In the genomic region with DNA sequence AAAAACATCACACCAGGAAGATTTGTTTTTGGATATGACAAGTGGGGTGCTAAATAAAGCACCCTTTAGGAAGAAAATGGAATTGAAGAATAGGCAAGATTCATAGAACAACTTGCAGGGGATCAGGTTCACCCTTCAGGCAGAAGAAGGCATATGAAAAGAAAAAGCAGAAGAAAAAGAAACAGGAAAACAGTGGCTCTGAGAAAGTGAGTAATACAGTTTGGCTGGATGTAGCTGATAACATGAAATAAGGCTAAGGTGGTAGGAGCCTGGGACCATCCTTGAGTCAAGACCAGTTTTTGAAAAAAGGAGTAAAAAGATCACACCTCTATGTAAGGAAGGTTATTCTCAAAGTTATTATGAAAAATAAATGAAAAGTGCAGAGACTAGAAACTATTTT, we compare ENCODE assay signal across 10 cellular contexts. TPM values are rescaled to one million over a fixed set of nuclear protein-coding genes. Genes with fewer than 3 reads are reported as not detected.
DNase-seq lines count a peak whose midpoint lies in the region; ATAC-seq and TF ChIP-seq lines count a peak whose summit lies in the region.
"Had no signal": no experiment of that assay in that cellular context is flagged by ENCODE, and none has a peak within 500 bp of the region (broad histone marks: within the 10 kb centered on the region; RNA-seq: fewer than 3 reads in every experiment).

No MANE protein-coding gene starts in this region.

- peaks cover 47% of the 10 kb centered on the region for H3K4me1 Mint-ChIP-seq in activated naive CD8-positive, alpha-beta T cell treated with anti-CD3 and anti-CD28 coated beads for 36 hours
- peaks cover 34 to 38% of the 10 kb centered on the region in 2 donors for H3K4me1 Mint-ChIP-seq in immature natural killer cell

- TF ChIP-seq CTCF in BJ (IDR thresholded peaks at IDR 0.05; ENCODE audit: insufficient read depth, low read depth, low read length), result no peak

- POLR2A ChIA-PET in BJ (lab: Charles Lee), result no interaction called here

- H3K27ac Mint-ChIP-seq in activated naive CD8-positive, alpha-beta T cell treated with anti-CD3 and anti-CD28 coated beads for 36 hours, result peak overlapping the region; percentile 64
- H3K27ac Mint-ChIP-seq in immature natural killer cell, result peak overlapping the region; percentile 2 to 80 (median 41)

- in situ Hi-C loops in KBM-7 (cut with MboI; ENCODE audit: low pct_unique_long_range_greater_than_20kb, low sequenced_read_pairs), result no loop called here

- DNase-seq in BJ (ENCODE audit: low read depth) (peak; percentile 1), KBM-7 (peak; percentile 45), immature natural killer cell (no peak), NK-92 (lab: John Stamatoyannopoulos, UW; ENCODE audit: unreplicated experiment) (no peak), germinal center (ENCODE audit: low spot score) (no peak)
- no peak for DNase-seq in activated naive CD8-positive, alpha-beta T cell treated with anti-CD3 and anti-CD28 coated beads for 36 hours
- DNase-seq: activated CD4-positive, alpha-beta T cell treated with anti-CD3 and anti-CD28 coated beads for 4 hours had no signal

- no peaks in the 10 kb centered on the region for H3K9me3 Mint-ChIP-seq in activated naive CD8-positive, alpha-beta T cell treated with anti-CD3 and anti-CD28 coated beads for 36 hours
- no peaks in the 10 kb centered on the region for H3K9me3 Mint-ChIP-seq in immature natural killer cell

- H3K27me3 Mint-ChIP-seq in activated naive CD8-positive, alpha-beta T cell treated with anti-CD3 and anti-CD28 coated beads for 36 hours, result no peaks in the 10 kb centered on the region
- peaks cover 0 to 2% (median 0%) of the 10 kb centered on the region in 3 donors for H3K27me3 Mint-ChIP-seq in immature natural killer cell (ENCODE audit: low read depth in 3 of 3)

- CTCF ChIA-PET in BJ (lab: Yijun Ruan, JAX), result interaction anchor here (0.6 to 2.0 kb wide), 16 partner anchors 8 to 668 kb away, joined by 3 to 18 read pairs (median 4); no protein-coding TSS in a partner anchor

- H3K4me3 ChIP-seq in BJ (ENCODE audit: low read depth, low read length), result no peak overlapping the region
- H3K4me3 ChIP-seq: vagina had no signal

- no peaks in the 10 kb centered on the region; the same call in 1 of the 2 replicates for H3K36me3 ChIP-seq in BJ (ENCODE audit: control insufficient read depth, insufficient read depth, low read length)

- ATAC-seq in GM18909 (IDR thresholded peaks at IDR 0.05; ENCODE audit: poor library complexity, unreplicated experiment), result no peak
- no peak for ATAC-seq in GM21528 (IDR thresholded peaks at IDR 0.05; ENCODE audit: low FRiP score, unreplicated experiment)

- H3K27me3 ChIP-seq in BJ (ENCODE audit: control insufficient read depth, insufficient read depth, low read length), result no peaks in the 10 kb centered on the region
- H3K27me3 ChIP-seq: vagina had no signal

- H3K36me3 Mint-ChIP-seq in activated naive CD8-positive, alpha-beta T cell treated with anti-CD3 and anti-CD28 coated beads for 36 hours, result peaks cover 15% of the 10 kb centered on the region
- H3K36me3 Mint-ChIP-seq in immature natural killer cell, result peaks cover 13 to 25% (median 17%) of the 10 kb centered on the region in 3 donors

- no peak overlapping the region for H3K4me3 Mint-ChIP-seq in activated naive CD8-positive, alpha-beta T cell treated with anti-CD3 and anti-CD28 coated beads for 36 hours
- H3K4me3 Mint-ChIP-seq in immature natural killer cell, result no peak overlapping the region

RNA-seq across cellular contexts. Expression of gene TRIP11, which starts 42.4 kb away (rescaled TPM):
- polyA plus RNA-seq in BJ (2011; rRNA removed) (14.7 and 20.2 TPM in 2 replicates), immature natural killer cell (10 to 100 TPM; 14.3 to 62.6 (median 24.3) TPM)
- polyA minus RNA-seq in BJ (2011; rRNA and poly(A)+ RNA removed), result 44.9 and 50.0 TPM in 2 replicates
- total RNA-seq in activated naive CD8-positive, alpha-beta T cell treated with anti-CD3 and anti-CD28 coated beads for 36 hours, result 10 to 100 TPM; 29.9 to 30.0 TPM

RNA-seq across cellular contexts. Expression of gene FBLN5, which starts 50.0 kb away (rescaled TPM):
- polyA plus RNA-seq in BJ (2011; rRNA removed) (135 and 158 TPM in 2 replicates), immature natural killer cell (1 to 10 TPM; 3.0 to 3.8 (median 3.0) TPM)
- polyA minus RNA-seq in BJ (2011; rRNA and poly(A)+ RNA removed), result 63.6 and 91.5 TPM in 2 replicates
- total RNA-seq in activated naive CD8-positive, alpha-beta T cell treated with anti-CD3 and anti-CD28 coated beads for 36 hours, result 1 to 10 TPM; 1.3 to 1.6 TPM

Comparison
In these comparisons a context has a peak if more than half of its experiments do, and no peak if none do; other contexts are left out.
1. DNase-seq: peak in BJ (single experiment) and KBM-7 (single experiment); none in activated naive CD8-positive, alpha-beta T cell treated with anti-CD3 and anti-CD28 coated beads for 36 hours (single experiment), immature natural killer cell (0 of 3), NK-92 (single experiment) and germinal center (single experiment).
2. RNA of gene FBLN5, which starts 50.0 kb away (polyA plus RNA-seq): 135 to 158 TPM in BJ; 3.0 to 3.8 TPM in immature natural killer cell; every median in the first group is over 10 times any median in the second.